ENCODE assay signal across 36 cellular contexts in genomic region chr12:68075416-68075815, GRCh38.
"Had no signal": no experiment of that assay in that cellular context is flagged by ENCODE, and none has a peak within 500 bp of the region (broad histone marks: within the 10 kb centered on the region; RNA-seq: fewer than 3 reads in every experiment).

No MANE protein-coding gene starts in this region.

- H3K27ac Mint-ChIP-seq: activated B cell treated with CpG ODN at 0.5 μM for 24 hours; activated CD4-positive, alpha-beta memory T cell treated with anti-CD3 and anti-CD28 coated beads for 36 hours; activated CD4-positive, alpha-beta T cell treated with anti-CD3 and anti-CD28 coated beads, Interleukin-2, amount 10 ng/mL, durations not matched to agents 24 days and 14 days; activated CD8-positive, alpha-beta T cell treated with anti-CD3 and anti-CD28 coated beads for 36 hours; activated naive CD4-positive, alpha-beta T cell treated with anti-CD3 and anti-CD28 coated beads for 36 hours; activated naive CD4-positive, alpha-beta T cell treated with anti-CD3 and anti-CD28 coated beads, Interleukin-2, amount 50 U/mL, for 72 hours; activated naive CD8-positive, alpha-beta T cell treated with anti-CD3 and anti-CD28 coated beads for 36 hours; activated T-cell treated with anti-CD3 and anti-CD28 coated beads, Interleukin-2, amount 50 U/mL, for 72 hours; activated T-helper 1 cell treated with anti-CD3 and anti-CD28 coated beads, Interleukin-12 subunit alpha, Interleukin-12 subunit beta, Interleukin-2, Interleukin-4 antibody, amounts not matched to agents 30 ng/mL and 10 ng/mL and 1 ng/mL, durations not matched to agents 14 hours and 24 hours and 36 hours; activated T-helper 17 cell treated with anti-CD3 and anti-CD28 coated beads, Interleukin-2, amount 50 U/mL, for 72 hours; T-helper 1 cell treated with Interleukin-12 subunit alpha and Interleukin-12 subunit beta and Interleukin-4 antibody, amounts not matched to agents 30 μg/mL and 1 μg/mL, for 36 hours; T-helper 2 cell treated with Interferon-gamma antibody and Interleukin-4, amounts not matched to agents 5 μg/mL and 100 μg/mL, for 36 hours had no signal

- H3K4me3 Mint-ChIP-seq: activated B cell treated with CpG ODN at 0.5 μM for 24 hours; activated CD4-positive, alpha-beta memory T cell treated with anti-CD3 and anti-CD28 coated beads for 36 hours; activated CD4-positive, alpha-beta T cell treated with anti-CD3 and anti-CD28 coated beads, Interleukin-2, amount 10 ng/mL, durations not matched to agents 24 days and 14 days; activated CD8-positive, alpha-beta T cell treated with anti-CD3 and anti-CD28 coated beads for 36 hours; activated naive CD4-positive, alpha-beta T cell treated with anti-CD3 and anti-CD28 coated beads for 36 hours; activated naive CD8-positive, alpha-beta T cell treated with anti-CD3 and anti-CD28 coated beads for 36 hours; activated T-cell treated with anti-CD3 and anti-CD28 coated beads, Interleukin-2, amount 50 U/mL, for 4 hours; activated T-cell treated with anti-CD3 and anti-CD28 coated beads, Interleukin-2, amount 50 U/mL, for 72 hours; activated T-helper 1 cell treated with anti-CD3 and anti-CD28 coated beads, Interleukin-12 subunit alpha, Interleukin-12 subunit beta, Interleukin-2, Interleukin-4 antibody, amounts not matched to agents 30 ng/mL and 10 ng/mL and 1 ng/mL, durations not matched to agents 14 hours and 24 hours and 36 hours; activated T-helper 17 cell treated with anti-CD3 and anti-CD28 coated beads, Interleukin-2, amount 50 U/mL, for 72 hours; T-helper 1 cell treated with Interleukin-12 subunit alpha and Interleukin-12 subunit beta and Interleukin-4 antibody, amounts not matched to agents 30 μg/mL and 1 μg/mL, for 36 hours; T-helper 2 cell treated with Interferon-gamma antibody and Interleukin-4, amounts not matched to agents 5 μg/mL and 100 μg/mL, for 36 hours had no signal

- H3K36me3 Mint-ChIP-seq: activated CD4-positive, alpha-beta memory T cell treated with anti-CD3 and anti-CD28 coated beads for 36 hours; activated naive CD8-positive, alpha-beta T cell treated with anti-CD3 and anti-CD28 coated beads for 36 hours had no signal

- ATAC-seq: activated naive CD4-positive, alpha-beta T cell treated with anti-CD3 and anti-CD28 coated beads, Interleukin-2, amount 50 U/mL, for 72 hours; activated T-cell treated with anti-CD3 and anti-CD28 coated beads, Interleukin-2, amount 50 U/mL, for 4 hours; activated T-cell treated with anti-CD3 and anti-CD28 coated beads, Interleukin-2, amount 50 U/mL, for 72 hours; activated T-helper 17 cell treated with anti-CD3 and anti-CD28 coated beads, Interleukin-2, amount 50 U/mL, for 72 hours; body of pancreas had no signal

- H3K36me3 ChIP-seq: adrenal gland, brain microvascular endothelial cell, breast epithelium had no signal

- DNase-seq: activated B cell treated with CpG ODN at 0.5 μM for 24 hours; activated CD4-positive, alpha-beta memory T cell treated with anti-CD3 and anti-CD28 coated beads for 36 hours; activated CD4-positive, alpha-beta T cell treated with anti-CD3 and anti-CD28 coated beads for 4 hours; activated CD4-positive, alpha-beta T cell treated with anti-CD3 and anti-CD28 coated beads, Interleukin-2, amount 10 ng/mL, durations not matched to agents 24 days and 14 days; activated CD4-positive, alpha-beta T cell treated with anti-CD3 and anti-CD28 coated beads, Interleukin-2, amount 50 U/mL, for 1 hour; activated CD4-positive, alpha-beta T cell treated with anti-CD3 and anti-CD28 coated beads, Interleukin-2, amount 50 U/mL, for 4 hours; activated CD4-positive, CD25-positive, alpha-beta regulatory T cell treated with anti-CD3 and anti-CD28 coated beads, Interleukin-2, amount 50 U/mL, for 72 hours; activated CD8-positive, alpha-beta memory T cell treated with anti-CD3 and anti-CD28 coated beads, Interleukin-2, amount 50 U/mL, for 4 hours; activated CD8-positive, alpha-beta T cell treated with anti-CD3 and anti-CD28 coated beads for 36 hours; activated effector memory CD4-positive, alpha-beta T cell treated with anti-CD3 and anti-CD28 coated beads, Interleukin-2, amount 50 U/mL, for 16 hours; activated gamma-delta T cell treated with Interleukin-2 at 50 U/mL for 16 hours; activated naive CD4-positive, alpha-beta T cell; activated naive CD4-positive, alpha-beta T cell treated with anti-CD3 and anti-CD28 coated beads for 36 hours; activated naive CD4-positive, alpha-beta T cell treated with anti-CD3 and anti-CD28 coated beads, Interleukin-2, amount 50 U/mL, for 16 hours; activated naive CD8-positive, alpha-beta T cell treated with anti-CD3 and anti-CD28 coated beads for 36 hours; activated T-cell treated with anti-CD3 and anti-CD28 coated beads for 4 hours; activated T-cell treated with anti-CD3 and anti-CD28 coated beads, Interleukin-2, amount 50 U/mL, for 1 hour; activated T-cell treated with anti-CD3 and anti-CD28 coated beads, Interleukin-2, amount 50 U/mL, for 4 hours; activated T-cell treated with anti-CD3 and anti-CD28 coated beads, Interleukin-2, amount 50 U/mL, for 72 hours; adrenal gland; amniotic stem cell; aorta; body of pancreas; brain microvascular endothelial cell; central memory CD4-positive, alpha-beta T cell; SW 1271; T-helper 1 cell; T-helper 2 cell; T-helper 9 cell had no signal

- H3K9me3 ChIP-seq: adrenal gland, body of pancreas, breast epithelium had no signal

- H3K4me1 ChIP-seq: adrenal gland, breast epithelium had no signal

- H3K27me3 ChIP-seq: adrenal gland, body of pancreas, brain microvascular endothelial cell, breast epithelium had no signal

- H3K4me1 Mint-ChIP-seq: activated T-helper 17 cell treated with anti-CD3 and anti-CD28 coated beads, Interleukin-2, amount 50 U/mL, for 72 hours had no signal

- H3K9me3 Mint-ChIP-seq: activated CD4-positive, alpha-beta memory T cell treated with anti-CD3 and anti-CD28 coated beads for 36 hours; activated naive CD4-positive, alpha-beta T cell treated with anti-CD3 and anti-CD28 coated beads, Interleukin-2, amount 50 U/mL, for 72 hours; activated naive CD8-positive, alpha-beta T cell treated with anti-CD3 and anti-CD28 coated beads for 36 hours; activated T-cell treated with anti-CD3 and anti-CD28 coated beads, Interleukin-2, amount 50 U/mL, for 4 hours; activated T-cell treated with anti-CD3 and anti-CD28 coated beads, Interleukin-2, amount 50 U/mL, for 72 hours; activated T-helper 17 cell treated with anti-CD3 and anti-CD28 coated beads, Interleukin-2, amount 50 U/mL, for 72 hours; T-helper 2 cell treated with Interferon-gamma antibody and Interleukin-4, amounts not matched to agents 5 μg/mL and 100 μg/mL, for 36 hours had no signal

- H3K27ac ChIP-seq: adrenal gland, body of pancreas, brain microvascular endothelial cell, breast epithelium, VCaP had no signal

- H3K4me3 ChIP-seq: adrenal gland, body of pancreas, breast epithelium had no signal

- H3K27me3 Mint-ChIP-seq: activated B cell treated with CpG ODN at 0.5 μM for 24 hours; activated CD4-positive, alpha-beta memory T cell treated with anti-CD3 and anti-CD28 coated beads for 36 hours; activated CD4-positive, alpha-beta T cell treated with anti-CD3 and anti-CD28 coated beads, Interleukin-2, amount 10 ng/mL, durations not matched to agents 24 days and 14 days; activated CD8-positive, alpha-beta T cell treated with anti-CD3 and anti-CD28 coated beads for 36 hours; activated naive CD8-positive, alpha-beta T cell treated with anti-CD3 and anti-CD28 coated beads for 36 hours; activated T-helper 17 cell treated with anti-CD3 and anti-CD28 coated beads, Interleukin-2, amount 50 U/mL, for 72 hours had no signal
